ENCODE assay signal across 14 cellular contexts in genomic region chr17:80376531-80376930, GRCh38.
"Had no signal": no experiment of that assay in that cellular context is flagged by ENCODE, and none has a peak within 500 bp of the region (broad histone marks: within the 10 kb centered on the region; RNA-seq: fewer than 3 reads in every experiment).

No MANE protein-coding gene starts in this region.

- ATAC-seq: esophagus mucosa; heart left ventricle; left colon; left ventricle myocardium superior; naive thymus-derived CD4-positive, alpha-beta T cell; right cardiac atrium had no signal

- H3K9me3 Mint-ChIP-seq: naive thymus-derived CD4-positive, alpha-beta T cell; neural crest cell; stimulated activated naive CD8-positive, alpha-beta T cell treated with anti-CD3 and anti-CD28 coated beads, Interleukin-15, Interleukin-2, amounts not matched to agents 100 ng/mL and 50 ng/mL, for 24 hours had no signal

- H3K4me1 Mint-ChIP-seq: neural crest cell had no signal

- H3K27ac Mint-ChIP-seq: stimulated activated naive CD8-positive, alpha-beta T cell treated with anti-CD3 and anti-CD28 coated beads, Interleukin-15, Interleukin-2, amounts not matched to agents 100 ng/mL and 50 ng/mL, for 24 hours had no signal

- H3K4me3 Mint-ChIP-seq: naive thymus-derived CD4-positive, alpha-beta T cell; neural crest cell; stimulated activated naive CD8-positive, alpha-beta T cell treated with anti-CD3 and anti-CD28 coated beads, Interleukin-15, Interleukin-2, amounts not matched to agents 100 ng/mL and 50 ng/mL, for 24 hours had no signal

- DNase-seq: effector CD4-positive, alpha-beta T cell; heart left ventricle; hippocampal formation; left colon; left ventricle myocardium superior; naive thymus-derived CD4-positive, alpha-beta T cell; right cardiac atrium; small intestine; stimulated activated CD4-positive, alpha-beta T cell treated with anti-CD3 and anti-CD28 coated beads, Interleukin-2, amount 100 ng/mL, for 48 hours; upper lobe of left lung; uterus had no signal

- H3K27me3 Mint-ChIP-seq: naive thymus-derived CD4-positive, alpha-beta T cell; stimulated activated naive CD8-positive, alpha-beta T cell treated with anti-CD3 and anti-CD28 coated beads, Interleukin-15, Interleukin-2, amounts not matched to agents 100 ng/mL and 50 ng/mL, for 24 hours had no signal
